In genomic region chr4:1231637-1232360, GRCh38 we compare ENCODE assay signal across 1 cellular context.
TF ChIP-seq lines count a peak whose summit lies in the region.

No MANE protein-coding gene starts in this region.

TF ChIP-seq in HepG2, 621 proteins besides CTCF, POLR2A, EP300 and RAD21 (continues in another document):
- TF ChIP-seq DNMT3B (CRISPR knock-in tag; conservative IDR thresholded peaks at IDR 0.05) (no peak), RARG (CRISPR knock-in tag; IDR thresholded peaks at IDR 0.05; ENCODE audit: low read depth) (no peak), CCAR2 (optimal IDR thresholded peaks at IDR 0.05; ENCODE audit: low read depth, low read length) (no peak), YEATS2 (CRISPR knock-in tag; IDR thresholded peaks at IDR 0.05; ENCODE audit: borderline replicate concordance) (no peak), PRDM4 (CRISPR knock-in tag; IDR thresholded peaks at IDR 0.05; ENCODE audit: borderline replicate concordance) (no peak), ZNF205 (CRISPR knock-in tag; IDR thresholded peaks at IDR 0.05) (no peak), ZNF224 (CRISPR knock-in tag; IDR thresholded peaks at IDR 0.05) (no peak), PHB2 (IDR thresholded peaks at IDR 0.05; ENCODE audit: partially characterized antibody) (no peak), ZNF333 (CRISPR knock-in tag; IDR thresholded peaks at IDR 0.05; ENCODE audit: borderline replicate concordance) (no peak), SALL2 (CRISPR knock-in tag; IDR thresholded peaks at IDR 0.05) (no peak), NCOA2 (CRISPR knock-in tag; IDR thresholded peaks at IDR 0.05) (0 out of 2 replicates have a peak, but pooled peaks have one; percentile 14), TFAP4 (IDR thresholded peaks at IDR 0.05; ENCODE audit: borderline replicate concordance, low read depth) (no peak), NR2F2 (IDR thresholded peaks at IDR 0.05; ENCODE audit: borderline replicate concordance, low read depth) (peak; percentile 25; the same call in 1 of the 2 replicates), BRD4 (CRISPR knock-in tag; IDR thresholded peaks at IDR 0.05) (no peak), ZBTB7B (CRISPR knock-in tag; IDR thresholded peaks at IDR 0.05) (no peak), ZNF709 (CRISPR knock-in tag; IDR thresholded peaks at IDR 0.05) (no peak), ZFP82 (CRISPR knock-in tag; IDR thresholded peaks at IDR 0.05; ENCODE audit: borderline replicate concordance) (no peak), ZBTB7A (CRISPR knock-in tag; IDR thresholded peaks at IDR 0.05) (no peak), HNRNPK (IDR thresholded peaks at IDR 0.05; ENCODE audit: low read depth, low read length, poor library complexity, severe bottlenecking) (no peak), KAT2B (IDR thresholded peaks at IDR 0.05; ENCODE audit: borderline replicate concordance, low read depth, low read length) (no peak), MBNL3 (CRISPR knock-in tag; conservative IDR thresholded peaks at IDR 0.05) (no peak), CHD2 (IDR thresholded peaks at IDR 0.05; ENCODE audit: low read depth, low read length) (no peak), ZNF687 (CRISPR knock-in tag; IDR thresholded peaks at IDR 0.05) (no peak), HDAC1 (CRISPR knock-in tag; IDR thresholded peaks at IDR 0.05) (no peak), ZNF101 (CRISPR knock-in tag; IDR thresholded peaks at IDR 0.05; ENCODE audit: borderline replicate concordance, low read depth) (no peak), ZNF850 (CRISPR knock-in tag; conservative IDR thresholded peaks at IDR 0.05) (no peak), HOMEZ (CRISPR knock-in tag; IDR thresholded peaks at IDR 0.05; ENCODE audit: low read depth) (no peak), ZNF350 (CRISPR knock-in tag; IDR thresholded peaks at IDR 0.05; ENCODE audit: borderline replicate concordance, low read depth) (no peak), ZNF143 (CRISPR knock-in tag; IDR thresholded peaks at IDR 0.05) (no peak), MEIS1 (CRISPR knock-in tag; IDR thresholded peaks at IDR 0.05; ENCODE audit: borderline replicate concordance) (no peak), ZNF235 (CRISPR knock-in tag; IDR thresholded peaks at IDR 0.05; ENCODE audit: borderline replicate concordance) (no peak), ZNF781 (CRISPR knock-in tag; IDR thresholded peaks at IDR 0.05; ENCODE audit: borderline replicate concordance, not compliant biosample characterization) (no peak), SNAI1 (CRISPR knock-in tag; IDR thresholded peaks at IDR 0.05; ENCODE audit: borderline replicate concordance) (no peak), ZNF839 (CRISPR knock-in tag; IDR thresholded peaks at IDR 0.05; ENCODE audit: borderline replicate concordance) (no peak), ZNF598 (CRISPR knock-in tag; IDR thresholded peaks at IDR 0.05; ENCODE audit: borderline replicate concordance) (no peak), ZNF572 (CRISPR knock-in tag; IDR thresholded peaks at IDR 0.05) (no peak), EHMT2 (IDR thresholded peaks at IDR 0.05; ENCODE audit: borderline replicate concordance, low read depth, low read length) (no peak), TGIF2 (CRISPR knock-in tag; IDR thresholded peaks at IDR 0.05) (no peak), ZNF615 (CRISPR knock-in tag; IDR thresholded peaks at IDR 0.05; ENCODE audit: borderline replicate concordance) (no peak), ZNF772 (CRISPR knock-in tag; IDR thresholded peaks at IDR 0.05) (no peak), ZNF264 (CRISPR knock-in tag; IDR thresholded peaks at IDR 0.05) (no peak), PBX3 (CRISPR knock-in tag; IDR thresholded peaks at IDR 0.05; ENCODE audit: borderline replicate concordance) (no peak), CENPT (CRISPR knock-in tag; IDR thresholded peaks at IDR 0.05; ENCODE audit: low read depth) (no peak), GTF2F1 (IDR thresholded peaks at IDR 0.05; ENCODE audit: low read length) (no peak), DNMT1 (CRISPR knock-in tag; IDR thresholded peaks at IDR 0.05) (no peak), ZNF484 (CRISPR knock-in tag; IDR thresholded peaks at IDR 0.05; ENCODE audit: borderline replicate concordance, low read depth) (no peak), ZBTB38 (CRISPR knock-in tag; IDR thresholded peaks at IDR 0.05) (peak; percentile 80; the same call in 1 of the 2 replicates), EZH2 (conservative IDR thresholded peaks at IDR 0.05; ENCODE audit: low read depth, low read length) (no peak), ZNF512 (CRISPR knock-in tag; IDR thresholded peaks at IDR 0.05) (no peak), ZNF3 (CRISPR knock-in tag; IDR thresholded peaks at IDR 0.05) (no peak), ZNF251 (CRISPR knock-in tag; IDR thresholded peaks at IDR 0.05) (no peak), RBM22 (optimal IDR thresholded peaks at IDR 0.05; ENCODE audit: low read length) (no peak), ZNF292 (CRISPR knock-in tag; IDR thresholded peaks at IDR 0.05; ENCODE audit: borderline replicate concordance, low read depth) (no peak), ZSCAN30 (CRISPR knock-in tag; IDR thresholded peaks at IDR 0.05) (no peak), NFIB (CRISPR knock-in tag; IDR thresholded peaks at IDR 0.05; ENCODE audit: borderline replicate concordance) (no peak), ZBTB21 (CRISPR knock-in tag; IDR thresholded peaks at IDR 0.05) (no peak), HNF4G (IDR thresholded peaks at IDR 0.05; ENCODE audit: borderline replicate concordance, low read depth, low read length) (no peak), HNF4G (CRISPR knock-in tag; IDR thresholded peaks at IDR 0.05; ENCODE audit: borderline replicate concordance, low read depth) (no peak), MAF1 (CRISPR knock-in tag; IDR thresholded peaks at IDR 0.05; ENCODE audit: borderline replicate concordance) (no peak), ZKSCAN8 (CRISPR knock-in tag; IDR thresholded peaks at IDR 0.05; ENCODE audit: borderline replicate concordance) (no peak), HOXD1 (CRISPR knock-in tag; IDR thresholded peaks at IDR 0.05) (no peak), ZNF577 (CRISPR knock-in tag; IDR thresholded peaks at IDR 0.05; ENCODE audit: borderline replicate concordance, low read depth) (no peak), MLLT10 (CRISPR knock-in tag; IDR thresholded peaks at IDR 0.05) (no peak), MAFK (conservative IDR thresholded peaks at IDR 0.05 in 1 of 2, IDR thresholded peaks at IDR 0.05 in 1 of 2; ENCODE audit: low read length in 2 of 2) (no peak), GFI1 (CRISPR knock-in tag; IDR thresholded peaks at IDR 0.05; ENCODE audit: borderline replicate concordance) (no peak), CBFB (CRISPR knock-in tag; IDR thresholded peaks at IDR 0.05) (no peak), ELF1 (CRISPR knock-in tag; IDR thresholded peaks at IDR 0.05) (no peak), NR2F6 (IDR thresholded peaks at IDR 0.05) (peak; percentile 76), NR2F6 (CRISPR knock-in tag; IDR thresholded peaks at IDR 0.05) (peak; percentile 81)
